In the genomic region with DNA sequence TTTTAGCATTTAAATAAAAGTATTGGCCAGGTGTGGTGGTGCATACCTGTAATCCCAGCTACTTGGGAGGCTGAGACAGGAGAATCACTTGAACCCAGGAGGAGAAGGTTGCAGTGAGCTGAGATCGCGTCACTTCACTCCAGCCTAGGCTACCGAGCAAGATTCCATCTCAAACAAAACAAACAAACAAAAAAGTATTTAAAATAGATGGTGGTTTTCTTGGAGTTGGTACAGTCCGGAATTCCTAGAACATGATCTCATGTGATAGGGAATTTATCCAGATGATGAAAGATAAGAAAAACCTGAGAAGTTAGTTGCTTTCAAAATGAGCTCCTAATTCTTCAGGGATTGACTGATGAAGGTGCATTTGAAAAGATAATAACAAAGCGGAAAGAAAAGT, we compare ENCODE assay signal across 17 cellular contexts.
DNase-seq lines count a peak whose midpoint lies in the region; ATAC-seq, FAIRE-seq and TF ChIP-seq lines count a peak whose summit lies in the region.
"Had no signal": no experiment of that assay in that cellular context is flagged by ENCODE, and none has a peak within 500 bp of the region (broad histone marks: within the 10 kb centered on the region; RNA-seq: fewer than 3 reads in every experiment).

No MANE protein-coding gene starts in this region.

- H3K9me3 ChIP-seq in AG04450 (ENCODE audit: control insufficient read depth, insufficient read depth, low read length), result no peaks in the 10 kb centered on the region
- no peaks in the 10 kb centered on the region for H3K9me3 ChIP-seq in IMR-90 (ENCODE audit: control insufficient read depth, insufficient read depth, low read length)
- H3K9me3 ChIP-seq in K562 (replicated peaks; ENCODE audit: control insufficient read depth, insufficient read depth, low read depth, low read length), result no peaks in the 10 kb centered on the region
- H3K9me3 ChIP-seq in sigmoid colon, result no peaks in the 10 kb centered on the region
- H3K9me3 ChIP-seq in small intestine (ENCODE audit: control insufficient read depth, low read depth), result no peaks in the 10 kb centered on the region
- H3K9me3 ChIP-seq: breast epithelium, Caco-2 had no signal

- H2AFZ ChIP-seq in IMR-90 (replicated peaks; ENCODE audit: low read length, poor library complexity) (no peak overlapping the region), K562 (ENCODE audit: low read depth, low read length) (no peak overlapping the region)

- H3K9me1 ChIP-seq in IMR-90 (ENCODE audit: insufficient read depth, low read length), result no peaks in the 10 kb centered on the region
- H3K9me1 ChIP-seq in K562 (ENCODE audit: control insufficient read depth, insufficient read depth, low read length), result no peaks in the 10 kb centered on the region

- TF ChIP-seq EP300 in K562 (IDR thresholded peaks at IDR 0.05; ENCODE audit: low read length), result no peak
- no peak for TF ChIP-seq EP300 in sigmoid colon (IDR thresholded peaks at IDR 0.05)

- no peak overlapping the region for H2BK20ac ChIP-seq in IMR-90 (ENCODE audit: low read depth, low read length)

- H3K4me1 ChIP-seq in IMR-90 (ENCODE audit: control insufficient read depth, insufficient read depth, low read length) (peaks cover 11% of the 10 kb centered on the region; the same call in 1 of the 2 replicates), K562 (replicated peaks in 1 of 2; ENCODE audit: control insufficient read depth in 2 of 2, insufficient read depth in 2 of 2, low read length in 2 of 2) (0 out of 5 replicates have a peak, but pooled peaks cover 0 to 3% of the 10 kb centered on the region in 2 experiments), sigmoid colon (peaks cover 0 to 51% (median 39%) of the 10 kb centered on the region in 4 donors), small intestine (ENCODE audit: control insufficient read depth in 2 of 2, insufficient read depth in 1 of 2, low read depth in 1 of 2, low read length in 1 of 2) (no peaks in the 10 kb centered on the region)
- H3K4me1 ChIP-seq: breast epithelium, Caco-2 had no signal

- H3K18ac ChIP-seq in IMR-90 (ENCODE audit: low read depth, low read length), result no peak overlapping the region

- CTCF ChIA-PET in AG04450 (lab: Charles Lee), result no interaction called here
- CTCF ChIA-PET in IMR-90 (lab: Yijun Ruan, JAX), result no interaction called here
- CTCF ChIA-PET in K562 (lab: Yijun Ruan, JAX; ENCODE audit: low intra/inter-chr PET ratio), result no interaction called here

- no peak overlapping the region for H4K91ac ChIP-seq in IMR-90 (ENCODE audit: insufficient read depth, low read depth, low read length)

- no peak overlapping the region for H3K23ac ChIP-seq in IMR-90 (ENCODE audit: low read depth, low read length)

- H2AK5ac ChIP-seq in IMR-90 (ENCODE audit: low read depth, low read length), result no peak overlapping the region

- no peaks in the 10 kb centered on the region for H4K20me1 ChIP-seq in IMR-90 (ENCODE audit: insufficient read depth, low read length)
- H4K20me1 ChIP-seq in K562 (replicated peaks; ENCODE audit: control insufficient read depth, insufficient read depth, low read length), result peaks cover 4% of the 10 kb centered on the region; the same call in 1 of the 2 replicates

- peaks cover 18 to 40% of the 10 kb centered on the region in 2 experiments for H3K79me1 ChIP-seq in IMR-90 (ENCODE audit: low read depth in 1 of 2, low read length in 2 of 2)

- intact Hi-C loops in IMR-90 (cut with micrococcal nuclease), result no loop called here
- intact Hi-C loops in K562 (cut with micrococcal nuclease), result no loop called here
- intact Hi-C loops in sigmoid colon (cut with DNase I), result no loop called here

- H3K4me2 ChIP-seq in IMR-90 (ENCODE audit: low read depth, low read length) (no peak overlapping the region), K562 (ENCODE audit: insufficient read depth, low read length) (no peak overlapping the region)

- H4K5ac ChIP-seq in IMR-90 (ENCODE audit: low read depth, low read length), result no peak overlapping the region

- no peak overlapping the region for H3K14ac ChIP-seq in IMR-90 (replicated peaks; ENCODE audit: low read depth, low read length)

- no peak for TF ChIP-seq RAD21 in IMR-90 (IDR thresholded peaks at IDR 0.05; ENCODE audit: low read length)
- TF ChIP-seq RAD21 in K562 (CRISPR knock-in tag; conservative IDR thresholded peaks at IDR 0.05 in 1 of 2, IDR thresholded peaks at IDR 0.05 in 1 of 2), result no peak

- no TSS peak for BruUV-seq in IMR-90 (replicated peaks; lab: Mats Ljungman, UMichigan)
- BruUV-seq in K562 (replicated peaks; lab: Mats Ljungman, UMichigan), result no TSS peak

- H4K8ac ChIP-seq in IMR-90 (ENCODE audit: low read depth in 2 of 2, low read length in 2 of 2), result no peak overlapping the region

- no peak overlapping the region for H2BK15ac ChIP-seq in IMR-90 (ENCODE audit: low read depth, low read length)

- TF ChIP-seq POLR2A in IMR-90 (IDR thresholded peaks at IDR 0.05; ENCODE audit: low read depth, low read length) (no peak), K562 (conservative IDR thresholded peaks at IDR 0.05) (no peak), sigmoid colon (IDR thresholded peaks at IDR 0.05) (no peak)

- TF ChIP-seq CTCF in AG04450 (IDR thresholded peaks at IDR 0.05; ENCODE audit: low read depth, low read length) (no peak), IMR-90 (conservative IDR thresholded peaks at IDR 0.05; ENCODE audit: low read depth, low read length) (no peak), K562 (IDR thresholded peaks at IDR 0.05 in 2 of 3, conservative IDR thresholded peaks at IDR 0.05 in 1 of 3; ENCODE audit: insufficient read depth in 2 of 3, low read depth in 1 of 3, low read length in 3 of 3) (no peak), sigmoid colon (IDR thresholded peaks at IDR 0.05) (no peak)

- no CpG with 5 or more reads among the region's 5 CpGs for WGBS in IMR-90 (ENCODE audit: extremely low coverage in 2 of 2, insufficient read length in 1 of 2), 2 experiments
- 70% methylated on average over 5 of the region's 5 CpGs for WGBS in K562 (ENCODE audit: insufficient coverage, low coverage, missing lambda C conversion rate)
- WGBS in sigmoid colon, 2 donors, result 94 to 97% methylated on average over 5 of the region's 5 CpGs
- 87 to 95% (median 94%) methylated on average over 5 of the region's 5 CpGs for WGBS in small intestine, 3 donors

- H3K4me3 ChIP-seq in AG04450 (ENCODE audit: low read depth, low read length), result no peak overlapping the region
- H3K4me3 ChIP-seq in IMR-90 (ENCODE audit: insufficient read depth, low read depth, low read length), result no peak overlapping the region
- no peak overlapping the region for H3K4me3 ChIP-seq in K562
- no peak overlapping the region for H3K4me3 ChIP-seq in sigmoid colon
- no peak overlapping the region for H3K4me3 ChIP-seq in small intestine (ENCODE audit: low read depth in 1 of 2, low read length in 2 of 2)
- H3K4me3 ChIP-seq: breast epithelium, lung had no signal

- H3K27ac ChIP-seq in AG04450 (ENCODE audit: low read depth, low read length) (no peak overlapping the region), IMR-90 (ENCODE audit: insufficient read depth, low read length) (no peak overlapping the region), K562 (ENCODE audit: extremely low read depth, low read depth, low read length) (no peak overlapping the region), sigmoid colon (no peak overlapping the region), small intestine (ENCODE audit: low read depth in 1 of 2, low read length in 1 of 2) (no peak overlapping the region)
- H3K27ac ChIP-seq: breast epithelium, epithelial cell of prostate had no signal

- FAIRE-seq in K562 (lab: Jason Lieb, UNC), result no peak
- FAIRE-seq in small intestine (lab: Jason Lieb, UNC), result no peak

- peak; percentile 36; the same call in 1 of the 2 replicates for ATAC-seq in IMR-90 (ENCODE audit: low read depth)
- ATAC-seq in K562, result no peak
- ATAC-seq in HG02623 (IDR thresholded peaks at IDR 0.05; ENCODE audit: unreplicated experiment), result no peak
- ATAC-seq: stimulated activated naive CD8-positive, alpha-beta T cell treated with anti-CD3 and anti-CD28 coated beads, Interleukin-15, Interleukin-2, amounts not matched to agents 100 U/mL and 50 U/mL, for 24 hours had no signal

- in situ Hi-C loops in IMR-90 (cut with MboI; ENCODE audit: low sequenced_read_pairs), result no loop called here
- in situ Hi-C loops in K562 (cut with MboI), result no loop called here

- peak overlapping the region; percentile 15 for H2BK5ac ChIP-seq in IMR-90 (ENCODE audit: low read depth, low read length, poor library complexity, severe bottlenecking)

- dilution Hi-C loops in IMR-90 (cut with HindIII; ENCODE audit: low sequenced_read_pairs, unreplicated experiment), result no loop called here

- POLR2A ChIA-PET in AG04450 (lab: Yijun Ruan, JAX) (no interaction called here), IMR-90 (lab: Charles Lee; ENCODE audit: unreplicated experiment) (interaction anchor here (0.6 kb wide), 1 partner anchor 10 kb away, joined by 3 read pairs; no protein-coding TSS in a partner anchor), K562 (lab: Yijun Ruan, JAX) (interaction anchor here (0.7 to 1.9 kb wide), 5 partner anchors 10 to 253 kb away, joined by 3 to 4 read pairs (median 4); partner anchors contain the start of gene SLC30A6)

- H3K9ac ChIP-seq in IMR-90 (ENCODE audit: low read depth, low read length) (no peak overlapping the region), K562 (ENCODE audit: insufficient read depth in 1 of 2, low read depth in 2 of 2, low read length in 2 of 2) (no peak overlapping the region)

- no peak overlapping the region for H3K4ac ChIP-seq in IMR-90 (ENCODE audit: low read depth, low read length)

- H2AK9ac ChIP-seq in IMR-90 (replicated peaks; ENCODE audit: low read depth, low read length, poor library complexity), result no peak overlapping the region

- no peak overlapping the region for H2BK120ac ChIP-seq in IMR-90 (ENCODE audit: low read depth, low read length)

- H3K56ac ChIP-seq in IMR-90 (ENCODE audit: extremely low read depth, insufficient read depth, low read length), result no peak overlapping the region

- H3K36me3 ChIP-seq in IMR-90 (ENCODE audit: control insufficient read depth, insufficient read depth, low read length) (peaks cover 19% of the 10 kb centered on the region), K562 (ENCODE audit: control insufficient read depth, insufficient read depth, low read length) (peaks cover 39% of the 10 kb centered on the region), sigmoid colon (peaks cover 0 to 36% (median 0%) of the 10 kb centered on the region in 4 donors), small intestine (ENCODE audit: control insufficient read depth in 2 of 2, insufficient read depth in 2 of 2, low read length in 2 of 2) (peaks cover 12 to 15% of the 10 kb centered on the region in 2 donors)
- H3K36me3 ChIP-seq: breast epithelium had no signal

- peaks cover 75% of the 10 kb centered on the region for H3K79me2 ChIP-seq in K562 (ENCODE audit: control insufficient read depth, insufficient read depth, low read length)

- H3K27me3 ChIP-seq in AG04450 (ENCODE audit: control insufficient read depth, insufficient read depth, low read length) (no peaks in the 10 kb centered on the region), IMR-90 (ENCODE audit: control insufficient read depth, insufficient read depth, low read length) (no peaks in the 10 kb centered on the region), K562 (ENCODE audit: control insufficient read depth in 2 of 2, insufficient read depth in 2 of 2, low read length in 2 of 2) (no peaks in the 10 kb centered on the region), sigmoid colon (no peaks in the 10 kb centered on the region), small intestine (ENCODE audit: control insufficient read depth in 2 of 2, insufficient read depth in 2 of 2, low read length in 2 of 2) (no peaks in the 10 kb centered on the region)
- H3K27me3 ChIP-seq: breast epithelium had no signal

- DNase-seq in AG04450 (ENCODE audit: low read depth, low spot score) (peak; percentile 15), IMR-90 (peak; percentile 75), K562 (ENCODE audit: extremely low read depth in 1 of 4, low spot score in 3 of 4) (no peak), glomerular visceral epithelial cell (ENCODE audit: extremely low spot score) (peak; percentile 5), sigmoid colon (no peak), cortex of kidney (lab: John Stamatoyannopoulos, UW) (no peak), small intestine (no peak)
- DNase-seq: activated CD8-positive, alpha-beta memory T cell treated with anti-CD3 and anti-CD28 coated beads for 24 hours; activated effector memory CD4-positive, alpha-beta T cell treated with anti-CD3 and anti-CD28 coated beads, Interleukin-2, amount 50 U/mL, for 16 hours; Caco-2; KG1; NCI-H1417 treated with DMSO at 0.1 percent for 48 hours; stimulated activated naive CD8-positive, alpha-beta T cell treated with anti-CD3 and anti-CD28 coated beads, Interleukin-15, Interleukin-2, amounts not matched to agents 100 U/mL and 50 U/mL, for 24 hours had no signal

Comparison
In these comparisons a context has a peak if more than half of its experiments do, and no peak if none do; other contexts are left out.
1. DNase-seq: peak in AG04450 (single experiment), IMR-90 (single experiment) and glomerular visceral epithelial cell (single experiment); none in K562 (0 of 4), sigmoid colon (single experiment), cortex of kidney (single experiment) and small intestine (single experiment).